ENCODE assay signal across 25 cellular contexts in the genomic region with DNA sequence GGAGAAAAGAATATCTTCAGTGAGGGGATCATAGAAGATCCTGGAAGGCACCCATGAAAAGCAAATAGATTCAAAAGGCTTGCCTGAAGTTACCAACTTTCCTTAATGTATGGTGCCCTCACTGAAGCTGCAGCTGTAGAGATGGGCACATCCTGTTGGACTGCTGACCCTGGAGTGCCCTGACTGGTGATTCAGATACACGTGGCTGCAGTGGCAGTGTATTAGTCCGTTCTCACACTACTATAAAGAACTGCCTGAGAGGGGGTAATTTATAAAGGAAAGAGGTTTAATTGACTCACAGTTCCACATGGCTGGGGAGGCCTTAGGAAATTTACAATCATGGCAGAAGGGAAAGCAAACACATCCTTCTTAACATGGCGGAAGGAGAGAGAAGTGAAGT.
DNase-seq lines count a peak whose midpoint lies in the region; ATAC-seq and TF ChIP-seq lines count a peak whose summit lies in the region.
"Had no signal": no experiment of that assay in that cellular context is flagged by ENCODE, and none has a peak within 500 bp of the region (broad histone marks: within the 10 kb centered on the region; RNA-seq: fewer than 3 reads in every experiment).

No MANE protein-coding gene starts in this region.

- H3K9me3 Mint-ChIP-seq in stimulated activated naive B cell treated with anti-CD40 and anti-IgM and Interleukin-4, amounts not matched to agents 10 μg/mL and 1 μg/mL and 100 μg/mL, for 72 hours: no peaks in the 10 kb centered on the region
- H3K9me3 Mint-ChIP-seq: activated CD4-positive, alpha-beta memory T cell treated with anti-CD3 and anti-CD28 coated beads for 36 hours; activated naive CD4-positive, alpha-beta T cell treated with anti-CD3 and anti-CD28 coated beads, Interleukin-2, amount 50 U/mL, for 24 hours; activated T-cell treated with anti-CD3 and anti-CD28 coated beads, Interleukin-2, amount 50 U/mL, for 4 hours; natural killer cell treated with Interleukin-12 subunit alpha and Interleukin-12 subunit beta and Interleukin-15 and Interleukin-18, amount 100 ng/mL, for 72 hours had no signal

- ATAC-seq in HG03565 (IDR thresholded peaks at IDR 0.05; ENCODE audit: unreplicated experiment) (no peak), GM21825 (IDR thresholded peaks at IDR 0.05; ENCODE audit: unreplicated experiment) (no peak)
- no peak for ATAC-seq in stimulated activated naive B cell treated with anti-CD40 and anti-IgM and Interleukin-4, amounts not matched to agents 10 μg/mL and 1 μg/mL and 100 μg/mL, for 72 hours (replicated peaks)
- ATAC-seq: activated T-cell treated with anti-CD3 and anti-CD28 coated beads, Interleukin-2, amount 50 U/mL, for 4 hours; natural killer cell treated with Interleukin-12 subunit alpha and Interleukin-12 subunit beta and Interleukin-15 and Interleukin-18, amount 100 ng/mL, for 72 hours had no signal

- H3K27me3 ChIP-seq in tibial artery: no peaks in the 10 kb centered on the region
- H3K27me3 ChIP-seq: BE2C, breast epithelium, testis had no signal

- peaks cover 0 to 44% (median 29%) of the 10 kb centered on the region in 4 donors for H3K4me1 ChIP-seq in tibial artery
- H3K4me1 ChIP-seq: BE2C, breast epithelium, prostate gland, testis had no signal

- H3K36me3 Mint-ChIP-seq in stimulated activated naive B cell treated with anti-CD40 and anti-IgM and Interleukin-4, amounts not matched to agents 10 μg/mL and 1 μg/mL and 100 μg/mL, for 72 hours: no peaks in the 10 kb centered on the region
- H3K36me3 Mint-ChIP-seq: activated CD4-positive, alpha-beta memory T cell treated with anti-CD3 and anti-CD28 coated beads for 36 hours; activated naive CD4-positive, alpha-beta T cell treated with anti-CD3 and anti-CD28 coated beads, Interleukin-2, amount 50 U/mL, for 24 hours; natural killer cell treated with Interleukin-12 subunit alpha and Interleukin-12 subunit beta and Interleukin-15 and Interleukin-18, amount 100 ng/mL, for 72 hours had no signal

- no peak overlapping the region for H3K27ac Mint-ChIP-seq in stimulated activated naive B cell treated with anti-CD40 and anti-IgM and Interleukin-4, amounts not matched to agents 10 μg/mL and 1 μg/mL and 100 μg/mL, for 72 hours
- H3K27ac Mint-ChIP-seq: activated CD4-positive, alpha-beta memory T cell treated with anti-CD3 and anti-CD28 coated beads for 36 hours; activated naive CD4-positive, alpha-beta T cell treated with anti-CD3 and anti-CD28 coated beads, Interleukin-2, amount 50 U/mL, for 24 hours; natural killer cell treated with Interleukin-12 subunit alpha and Interleukin-12 subunit beta and Interleukin-15 and Interleukin-18, amount 100 ng/mL, for 72 hours had no signal

- peaks cover 35 to 40% of the 10 kb centered on the region in 2 donors for H3K27me3 Mint-ChIP-seq in stimulated activated naive B cell treated with anti-CD40 and anti-IgM and Interleukin-4, amounts not matched to agents 10 μg/mL and 1 μg/mL and 100 μg/mL, for 72 hours

- H3K4me1 Mint-ChIP-seq in stimulated activated naive B cell treated with anti-CD40 and anti-IgM and Interleukin-4, amounts not matched to agents 10 μg/mL and 1 μg/mL and 100 μg/mL, for 72 hours: no peaks in the 10 kb centered on the region
- H3K4me1 Mint-ChIP-seq: activated naive CD4-positive, alpha-beta T cell treated with anti-CD3 and anti-CD28 coated beads, Interleukin-2, amount 50 U/mL, for 24 hours had no signal

- peak overlapping the region; percentile 69 to 75 for H3K27ac ChIP-seq in tibial artery
- H3K27ac ChIP-seq: PC-9, prostate gland, testis, WERI-Rb-1 had no signal

- intact Hi-C loops in tibial artery (cut with DNase I; ENCODE audit: low total_unique reads): loop anchor here (10.0 kb wide), 1 partner anchor 81 kb away; the partner anchor contains the start of gene OSMR

- no peaks in the 10 kb centered on the region for H3K9me3 ChIP-seq in tibial artery
- H3K9me3 ChIP-seq: BE2C, breast epithelium, prostate gland, testis had no signal

- DNase-seq in HS-5 (ENCODE audit: low read depth) (peak; percentile 34), amniotic epithelial cell (ENCODE audit: low read depth) (peak; percentile 65), foreskin fibroblast (peak; percentile 55 to 62), tibial artery (no peak)
- no peak for DNase-seq in stimulated activated CD4-positive, alpha-beta T cell treated with anti-CD3 and anti-CD28 coated beads, Interleukin-12 subunit alpha, Interleukin-12 subunit beta, amount 100 ng/mL, for 4 hours
- no peak for DNase-seq in stimulated activated naive B cell treated with anti-CD40 and anti-IgM and Interleukin-4, amounts not matched to agents 10 μg/mL and 1 μg/mL and 100 μg/mL, for 72 hours
- DNase-seq: activated CD4-positive, alpha-beta memory T cell treated with anti-CD3 and anti-CD28 coated beads for 36 hours; activated T-cell treated with anti-CD3 and anti-CD28 coated beads, Interleukin-2, amount 50 U/mL, for 4 hours; BE2C; effector CD4-positive, alpha-beta T cell; GDM1; hippocampal formation; Karpas-422; kidney; NCI-H1417; NCI-H748 treated with DMSO at 0.1 percent for 48 hours; PC-9; testis; WERI-Rb-1 had no signal

- H3K36me3 ChIP-seq in tibial artery: peaks cover 8 to 39% (median 31%) of the 10 kb centered on the region in 3 donors
- H3K36me3 ChIP-seq: BE2C, breast epithelium, WERI-Rb-1 had no signal

- TF ChIP-seq CTCF in foreskin fibroblast (IDR thresholded peaks at IDR 0.05; ENCODE audit: low read depth, low read length) (no peak), tibial artery (IDR thresholded peaks at IDR 0.05) (no peak)

- H3K4me3 Mint-ChIP-seq in stimulated activated naive B cell treated with anti-CD40 and anti-IgM and Interleukin-4, amounts not matched to agents 10 μg/mL and 1 μg/mL and 100 μg/mL, for 72 hours: no peak overlapping the region
- H3K4me3 Mint-ChIP-seq: activated CD4-positive, alpha-beta memory T cell treated with anti-CD3 and anti-CD28 coated beads for 36 hours; activated naive CD4-positive, alpha-beta T cell treated with anti-CD3 and anti-CD28 coated beads, Interleukin-2, amount 50 U/mL, for 24 hours; activated T-cell treated with anti-CD3 and anti-CD28 coated beads, Interleukin-2, amount 50 U/mL, for 4 hours; natural killer cell treated with Interleukin-12 subunit alpha and Interleukin-12 subunit beta and Interleukin-15 and Interleukin-18, amount 100 ng/mL, for 72 hours had no signal

- no peak overlapping the region for H3K4me3 ChIP-seq in foreskin fibroblast (ENCODE audit: low read depth in 1 of 2, low read length in 2 of 2)
- H3K4me3 ChIP-seq in tibial artery: no peak overlapping the region
- H3K4me3 ChIP-seq: breast epithelium, PC-9, prostate gland, testis had no signal

Comparison
In these comparisons a context has a peak if more than half of its experiments do, and no peak if none do; other contexts are left out.
1. DNase-seq: peak in HS-5 (single experiment), amniotic epithelial cell (single experiment) and foreskin fibroblast (2 of 2); none in tibial artery (0 of 2), stimulated activated CD4-positive, alpha-beta T cell treated with anti-CD3 and anti-CD28 coated beads, Interleukin-12 subunit alpha, Interleukin-12 subunit beta, amount 100 ng/mL, for 4 hours (single experiment) and stimulated activated naive B cell treated with anti-CD40 and anti-IgM and Interleukin-4, amounts not matched to agents 10 μg/mL and 1 μg/mL and 100 μg/mL, for 72 hours (single experiment).